In genomic region chr17:57545836-57546305, GRCh38 we compare ENCODE assay signal across 1 cellular context.
A peak's percentile ranks its signal among the peaks of the same experiment; 100 is the strongest.
TF ChIP-seq lines count a peak whose summit lies in the region.

No MANE protein-coding gene starts in this region.

TF ChIP-seq in HEK293, 187 proteins besides CTCF, POLR2A, EP300 and RAD21 (continued from another document):
- peak; percentile 70 for TF ChIP-seq PRDM6 (tag by site-specific recombination; IDR thresholded peaks at IDR 0.05)
- TF ChIP-seq ZNF645 (tag by site-specific recombination; IDR thresholded peaks at IDR 0.05) = 0 out of 2 replicates have a peak, but pooled peaks have one; percentile 41
- no peak for TF ChIP-seq MEIS1 (CRISPR knock-in tag; IDR thresholded peaks at IDR 0.05; ENCODE audit: borderline replicate concordance)
- no peak for TF ChIP-seq ZNF664 (tag by site-specific recombination; IDR thresholded peaks at IDR 0.05)
- TF ChIP-seq SCRT2 (tag by site-specific recombination; IDR thresholded peaks at IDR 0.05) = no peak
- TF ChIP-seq ZNF544 (tag by site-specific recombination; IDR thresholded peaks at IDR 0.05) = no peak
- 0 out of 2 replicates have a peak, but pooled peaks have one; percentile 12 for TF ChIP-seq AEBP2 (tag by site-specific recombination; IDR thresholded peaks at IDR 0.05; ENCODE audit: borderline replicate concordance)
- peak; percentile 48 for TF ChIP-seq ZNF335 (tag by site-specific recombination; conservative IDR thresholded peaks at IDR 0.05)
- TF ChIP-seq ZNF202 (tag by site-specific recombination; IDR thresholded peaks at IDR 0.05; ENCODE audit: borderline replicate concordance) = no peak
- peak; percentile 26; the same call in 1 of the 2 replicates for TF ChIP-seq ZNF366 (tag by site-specific recombination; conservative IDR thresholded peaks at IDR 0.05)
- peak; percentile 86 for TF ChIP-seq GLIS1 (tag by site-specific recombination; IDR thresholded peaks at IDR 0.05)
- peak; percentile 56; the same call in 1 of the 2 replicates for TF ChIP-seq ZNF561 (tag by site-specific recombination; IDR thresholded peaks at IDR 0.05; ENCODE audit: borderline replicate concordance)
- TF ChIP-seq OSR2 (tag by site-specific recombination; IDR thresholded peaks at IDR 0.05) = peak; percentile 82
- TF ChIP-seq KLF1 (tag by site-specific recombination; IDR thresholded peaks at IDR 0.05) = 0 out of 2 replicates have a peak, but pooled peaks have one; percentile 10
- no peak for TF ChIP-seq PRDM1 (tag by site-specific recombination; IDR thresholded peaks at IDR 0.05)
- no peak for TF ChIP-seq ZSCAN5A (tag by site-specific recombination; IDR thresholded peaks at IDR 0.05)
